17 cellular contexts compared by ENCODE assay signal in the genomic region with DNA sequence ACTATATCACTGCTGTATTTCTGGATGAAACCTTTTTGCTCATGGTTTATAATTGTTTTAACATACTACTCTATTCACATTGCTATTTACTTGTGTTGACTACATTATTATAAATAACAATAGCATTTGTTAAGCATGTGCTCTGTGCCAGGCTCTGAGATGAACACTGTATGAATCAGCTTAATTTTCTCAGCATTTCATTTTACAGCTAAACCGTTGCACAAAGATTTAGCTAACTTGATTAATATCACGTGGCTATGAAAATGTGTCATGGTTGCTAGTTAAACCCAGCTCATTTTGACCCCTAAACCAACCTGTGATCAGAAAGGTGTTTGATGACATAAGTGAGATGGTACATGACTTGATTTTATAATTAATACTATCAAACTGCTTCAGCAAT.
DNase-seq lines count a peak whose midpoint lies in the region; ATAC-seq and TF ChIP-seq lines count a peak whose summit lies in the region.
"Had no signal": no experiment of that assay in that cellular context is flagged by ENCODE, and none has a peak within 500 bp of the region (broad histone marks: within the 10 kb centered on the region; RNA-seq: fewer than 3 reads in every experiment).

No MANE protein-coding gene starts in this region.

- no peak for TF ChIP-seq CTCF in omental fat pad (IDR thresholded peaks at IDR 0.05)

- peak; percentile 37 for DNase-seq in AG08395 (ENCODE audit: low spot score)
- DNase-seq in M059J (ENCODE audit: low read depth): peak; percentile 18
- peak in 2 of 61 donors; percentile 7 to 17 for DNase-seq in caudate nucleus (lab: John Stamatoyannopoulos, UW)
- DNase-seq in omental fat pad (ENCODE audit: low spot score): no peak
- no peak for DNase-seq in 8988T
- DNase-seq in activated CD4-positive, alpha-beta T cell treated with anti-CD3 and anti-CD28 coated beads, Interleukin-2, amount 50 U/mL, for 1 hour: no peak
- DNase-seq: activated CD8-positive, alpha-beta T cell treated with anti-CD3 and anti-CD28 coated beads, Interleukin-2, amount 10 ng/mL, durations not matched to agents 7 days and 5 days; activated naive CD4-positive, alpha-beta T cell treated with anti-CD3 and anti-CD28 coated beads, Interleukin-2, amount 50 U/mL, for 16 hours; activated T-cell treated with anti-CD3 and anti-CD28 coated beads, Interleukin-2, amount 50 U/mL, for 4 hours; CD4-positive, alpha-beta T cell; dermis blood vessel endothelial cell; natural killer cell; NCI-H1092 treated with DMSO at 0.1 percent for 48 hours; stimulated activated CD4-positive, alpha-beta T cell treated with anti-CD3 and anti-CD28 coated beads, Interleukin-12 subunit alpha, Interleukin-12 subunit beta, amount 100 ng/mL, for 4 hours; T-helper 17 cell had no signal

- H3K27ac ChIP-seq in caudate nucleus (ENCODE audit: low read depth, low read length): peak overlapping the region; percentile 93

- ATAC-seq in omental fat pad (ENCODE audit: low FRiP score) (peak; percentile 25), HG03097 (IDR thresholded peaks at IDR 0.05; ENCODE audit: low FRiP score, unreplicated experiment) (no peak), GM19467 (IDR thresholded peaks at IDR 0.05; ENCODE audit: unreplicated experiment) (no peak)
- ATAC-seq: activated CD8-positive, alpha-beta T cell treated with anti-CD3 and anti-CD28 coated beads, Interleukin-2, amount 10 ng/mL, durations not matched to agents 7 days and 5 days; activated T-cell treated with anti-CD3 and anti-CD28 coated beads, Interleukin-2, amount 50 U/mL, for 4 hours; natural killer cell; T-helper 17 cell had no signal

Comparison
In these comparisons a context has a peak if more than half of its experiments do, and no peak if none do; other contexts are left out.
1. DNase-seq: peak in AG08395 (single experiment) and M059J (single experiment); none in omental fat pad (single experiment), 8988T (single experiment) and activated CD4-positive, alpha-beta T cell treated with anti-CD3 and anti-CD28 coated beads, Interleukin-2, amount 50 U/mL, for 1 hour (single experiment).